In genomic region chr11:127843483-127844396, GRCh38 we compare ENCODE assay signal across 8 cellular contexts.
A peak's percentile ranks its signal among the peaks of the same experiment; 100 is the strongest.
DNase-seq lines count a peak whose midpoint lies in the region; ATAC-seq and TF ChIP-seq lines count a peak whose summit lies in the region.

No MANE protein-coding gene starts in this region.

- H3K36me3 Mint-ChIP-seq in CD8-positive, alpha-beta T cell = no peaks in the 10 kb centered on the region
- no peaks in the 10 kb centered on the region for H3K36me3 Mint-ChIP-seq in activated naive CD4-positive, alpha-beta T cell treated with anti-CD3 and anti-CD28 coated beads, Interleukin-2, amount 10 ng/mL, durations not matched to agents 7 days and 5 days

- POLR2A ChIA-PET in CD8-positive, alpha-beta T cell (lab: Charles Lee) = interaction anchor here (0.6 kb wide), 1 partner anchor 133 kb away, joined by 3 read pairs; no protein-coding TSS in a partner anchor

- H3K9me3 Mint-ChIP-seq in CD8-positive, alpha-beta T cell = no peaks in the 10 kb centered on the region
- H3K9me3 Mint-ChIP-seq in activated naive CD4-positive, alpha-beta T cell treated with anti-CD3 and anti-CD28 coated beads, Interleukin-2, amount 10 ng/mL, durations not matched to agents 7 days and 5 days = no peaks in the 10 kb centered on the region

- H3K4me1 Mint-ChIP-seq in CD8-positive, alpha-beta T cell (ENCODE audit: low read depth) = no peaks in the 10 kb centered on the region
- H3K4me1 Mint-ChIP-seq in activated naive CD4-positive, alpha-beta T cell treated with anti-CD3 and anti-CD28 coated beads, Interleukin-2, amount 10 ng/mL, durations not matched to agents 7 days and 5 days = no peaks in the 10 kb centered on the region

- H3K4me3 Mint-ChIP-seq in CD8-positive, alpha-beta T cell = no peak overlapping the region
- no peak overlapping the region for H3K4me3 Mint-ChIP-seq in activated naive CD4-positive, alpha-beta T cell treated with anti-CD3 and anti-CD28 coated beads, Interleukin-2, amount 10 ng/mL, durations not matched to agents 7 days and 5 days

- H3K9me3 ChIP-seq in CD8-positive, alpha-beta T cell (ENCODE audit: low read length) = no peaks in the 10 kb centered on the region
- no peaks in the 10 kb centered on the region for H3K9me3 ChIP-seq in RWPE2 (ENCODE audit: severe bottlenecking)
- no peaks in the 10 kb centered on the region for H3K9me3 ChIP-seq in left ventricle myocardium inferior (replicated peaks)

- CTCF ChIA-PET in CD8-positive, alpha-beta T cell (lab: Charles Lee) = interaction anchor here (0.6 to 1.7 kb wide), 8 partner anchors 8 to 1017 kb away, joined by 3 to 7 read pairs (median 4); no protein-coding TSS in a partner anchor
- CTCF ChIA-PET in activated naive CD4-positive, alpha-beta T cell treated with anti-CD3 and anti-CD28 coated beads, Interleukin-2, amount 10 ng/mL, durations not matched to agents 7 days and 5 days (lab: Charles Lee) = interaction anchor here (0.9 to 1.6 kb wide), 11 partner anchors 10 to 987 kb away, joined by 3 to 8 read pairs (median 4); no protein-coding TSS in a partner anchor

- H3K27me3 ChIP-seq in CD8-positive, alpha-beta T cell (ENCODE audit: insufficient read depth, low read length) = no peaks in the 10 kb centered on the region
- H3K27me3 ChIP-seq in RWPE2 (ENCODE audit: insufficient read depth, poor library complexity, severe bottlenecking) = no peaks in the 10 kb centered on the region
- H3K27me3 ChIP-seq in left ventricle myocardium inferior (ENCODE audit: low read depth) = no peaks in the 10 kb centered on the region

- intact Hi-C loops in CD8-positive, alpha-beta T cell (cut with DNase I, micrococcal nuclease) = no loop called here
- intact Hi-C loops in left ventricle myocardium inferior (cut with micrococcal nuclease) = no loop called here
- intact Hi-C loops in sciatic nerve (cut with DNase I) = no loop called here

- peak; percentile 3 to 58 (median 44) for DNase-seq in CD8-positive, alpha-beta T cell
- peak; percentile 8 for DNase-seq in KG1 (lab: John Stamatoyannopoulos, UW)
- DNase-seq in RWPE2 (ENCODE audit: low spot score) = peak; percentile 78
- peak; percentile 71 for DNase-seq in activated naive CD4-positive, alpha-beta T cell treated with anti-CD3 and anti-CD28 coated beads, Interleukin-2, amount 10 ng/mL, durations not matched to agents 7 days and 5 days
- DNase-seq in left ventricle myocardium inferior = peak; percentile 53
- DNase-seq in sciatic nerve (ENCODE audit: low spot score) = peak; percentile 74
- DNase-seq in cortex of kidney (lab: John Stamatoyannopoulos, UW) = no peak

- ATAC-seq in CD8-positive, alpha-beta T cell = no peak
- ATAC-seq in GM19468 (IDR thresholded peaks at IDR 0.05; ENCODE audit: extremely low read depth, unreplicated experiment) = peak; percentile 61
- ATAC-seq in RWPE2 (ENCODE audit: low read depth) = peak; percentile 67
- no peak for ATAC-seq in sciatic nerve

- H3K27ac ChIP-seq in CD8-positive, alpha-beta T cell (ENCODE audit: low read depth, low read length) = no peak overlapping the region
- no peak overlapping the region for H3K27ac ChIP-seq in RWPE2 (ENCODE audit: poor library complexity, severe bottlenecking)
- H3K27ac ChIP-seq in left ventricle myocardium inferior (replicated peaks) = no peak overlapping the region

- no peaks in the 10 kb centered on the region for H3K4me1 ChIP-seq in CD8-positive, alpha-beta T cell (ENCODE audit: insufficient read depth, low read length)
- H3K4me1 ChIP-seq in RWPE2 (ENCODE audit: insufficient read depth, poor library complexity, severe bottlenecking) = no peaks in the 10 kb centered on the region
- no peaks in the 10 kb centered on the region for H3K4me1 ChIP-seq in left ventricle myocardium inferior

- TF ChIP-seq CTCF in CD8-positive, alpha-beta T cell (IDR thresholded peaks at IDR 0.05) = peak; percentile 38
- TF ChIP-seq CTCF in RWPE2 (IDR thresholded peaks at IDR 0.05; ENCODE audit: poor library complexity, severe bottlenecking) = peak; percentile 89
- TF ChIP-seq CTCF in left ventricle myocardium inferior (IDR thresholded peaks at IDR 0.05; ENCODE audit: borderline replicate concordance) = peak; percentile 70

- no peak overlapping the region for H3K4me3 ChIP-seq in CD8-positive, alpha-beta T cell (ENCODE audit: low read depth, low read length)
- H3K4me3 ChIP-seq in RWPE2 (ENCODE audit: severe bottlenecking) (no peak overlapping the region), left ventricle myocardium inferior (no peak overlapping the region)

- no peak overlapping the region for H3K27ac Mint-ChIP-seq in CD8-positive, alpha-beta T cell
- H3K27ac Mint-ChIP-seq in activated naive CD4-positive, alpha-beta T cell treated with anti-CD3 and anti-CD28 coated beads, Interleukin-2, amount 10 ng/mL, durations not matched to agents 7 days and 5 days = no peak overlapping the region

- no peaks in the 10 kb centered on the region for H3K36me3 ChIP-seq in CD8-positive, alpha-beta T cell (ENCODE audit: insufficient read depth, low read length)
- H3K36me3 ChIP-seq in RWPE2 (ENCODE audit: low read depth) (no peaks in the 10 kb centered on the region), left ventricle myocardium inferior (no peaks in the 10 kb centered on the region)

- peaks cover 15% of the 10 kb centered on the region for H3K27me3 Mint-ChIP-seq in CD8-positive, alpha-beta T cell (ENCODE audit: low read depth)
- peaks cover 4% of the 10 kb centered on the region for H3K27me3 Mint-ChIP-seq in activated naive CD4-positive, alpha-beta T cell treated with anti-CD3 and anti-CD28 coated beads, Interleukin-2, amount 10 ng/mL, durations not matched to agents 7 days and 5 days

Comparison
In these comparisons a context has a peak if more than half of its experiments do, and no peak if none do; other contexts are left out.
1. ATAC-seq: peak in GM19468 (single experiment) and RWPE2 (single experiment); none in CD8-positive, alpha-beta T cell (single experiment) and sciatic nerve (single experiment).
2. CTCF ChIP-seq: peak in every context shown above with its lines; median percentile 89 in RWPE2; 70 in left ventricle myocardium inferior; 38 in CD8-positive, alpha-beta T cell.